ENCODE assay signal across 9 cellular contexts in genomic region chr9:69122086-69122390, GRCh38. TPM values are rescaled to one million over a fixed set of nuclear protein-coding genes. Genes with fewer than 3 reads are reported as not detected.
A peak's percentile ranks its signal among the peaks of the same experiment; 100 is the strongest.
DNase-seq lines count a peak whose midpoint lies in the region; ATAC-seq and TF ChIP-seq lines count a peak whose summit lies in the region.
"Had no signal": no experiment of that assay in that cellular context is flagged by ENCODE, and none has a peak within 500 bp of the region (broad histone marks: within the 10 kb centered on the region; RNA-seq: fewer than 3 reads in every experiment).

No MANE protein-coding gene starts in this region.

- H3K9ac ChIP-seq in neural progenitor cell: no peak overlapping the region

- peaks cover 10% of the 10 kb centered on the region for H3K27me3 Mint-ChIP-seq in neural progenitor cell (ENCODE audit: insufficient read depth, low read depth)

- peak; percentile 40 for DNase-seq in BE2C
- DNase-seq in GM19238 (ENCODE audit: insufficient read length, low spot score): peak; percentile 37
- peak; percentile 82 for DNase-seq in OCI-M1 (lab: John Stamatoyannopoulos, UW)
- DNase-seq in activated naive CD4-positive, alpha-beta T cell treated with anti-CD3 and anti-CD28 coated beads, Interleukin-2, amount 50 U/mL, for 16 hours: peak; percentile 52
- peak; percentile 89 for DNase-seq in globus pallidus (ENCODE audit: low spot score)
- peak; percentile 77 for DNase-seq in neural progenitor cell (ENCODE audit: low spot score)

- peak overlapping the region; percentile 92 for H3K4me3 Mint-ChIP-seq in neural progenitor cell

- no peaks in the 10 kb centered on the region for H3K9me3 Mint-ChIP-seq in neural progenitor cell

- no peaks in the 10 kb centered on the region for H3K4me1 ChIP-seq in BE2C
- H3K4me1 ChIP-seq in neural progenitor cell: peaks cover 19% of the 10 kb centered on the region
- no peaks in the 10 kb centered on the region for H3K4me1 ChIP-seq in urinary bladder (ENCODE audit: insufficient read depth)

- H4K20me1 ChIP-seq in neural progenitor cell (ENCODE audit: low read depth): no peaks in the 10 kb centered on the region

- H3K4me1 Mint-ChIP-seq in neural progenitor cell: peaks cover 13% of the 10 kb centered on the region

- no peaks in the 10 kb centered on the region for H3K36me3 Mint-ChIP-seq in neural progenitor cell

- H3K27ac ChIP-seq in neural progenitor cell (no peak overlapping the region), urinary bladder (ENCODE audit: low read depth) (peak overlapping the region; percentile 91)

- peak; percentile 70 for ATAC-seq in HG03354 (IDR thresholded peaks at IDR 0.05; ENCODE audit: poor library complexity, severe bottlenecking, unreplicated experiment)
- ATAC-seq: K562 had no signal

- peak overlapping the region; percentile 73 for H3K4me3 ChIP-seq in BE2C (ENCODE audit: low read depth, low read length)
- H3K4me3 ChIP-seq in neural progenitor cell: peak overlapping the region; percentile 63
- H3K4me3 ChIP-seq in urinary bladder (ENCODE audit: low read depth, low read length): peak overlapping the region; percentile 73
- H3K4me3 ChIP-seq: K562 had no signal

- no peaks in the 10 kb centered on the region for H3K79me2 ChIP-seq in neural progenitor cell (ENCODE audit: low read depth)

- H3K36me3 ChIP-seq in BE2C (no peaks in the 10 kb centered on the region), neural progenitor cell (no peaks in the 10 kb centered on the region), urinary bladder (ENCODE audit: insufficient read depth) (no peaks in the 10 kb centered on the region)

- no peaks in the 10 kb centered on the region for H3K9me3 ChIP-seq in BE2C
- H3K9me3 ChIP-seq in neural progenitor cell (ENCODE audit: low read depth): no peaks in the 10 kb centered on the region

- peaks cover 35% of the 10 kb centered on the region for H3F3A ChIP-seq in neural progenitor cell (ENCODE audit: low read depth)

- TF ChIP-seq CTCF in BE2C (IDR thresholded peaks at IDR 0.05; ENCODE audit: low read depth, low read length) (no peak), neural progenitor cell (IDR thresholded peaks at IDR 0.05) (no peak)

- peak overlapping the region; percentile 95 for H3K4me2 ChIP-seq in neural progenitor cell

- H3K27me3 ChIP-seq in BE2C (0 out of 2 replicates have a peak, but pooled peaks cover 5% of the 10 kb centered on the region), neural progenitor cell (peaks cover 18% of the 10 kb centered on the region)

- peak overlapping the region; percentile 82 for H2AFZ ChIP-seq in neural progenitor cell (replicated peaks)

- under 1% methylated on average over 17 of the region's 17 CpGs for WGBS in urinary bladder

- H3K27ac Mint-ChIP-seq in neural progenitor cell: peak overlapping the region; percentile 86

RNA-seq across cellular contexts. Expression of gene TJP2, which starts 52.0 kb away (rescaled TPM):
- 10.1 TPM for polyA plus RNA-seq in BE2C (2012; ENCODE audit: insufficient read depth, insufficient read length, low read depth)
- total RNA-seq in neural progenitor cell (ENCODE audit: low replicate concordance) (35.5 and 60.6 TPM in 2 replicates), urinary bladder (72.1 TPM)
- polyA plus RNA-seq in urinary bladder: 56.3 TPM

Comparison
In these comparisons a context has a peak if more than half of its experiments do, and no peak if none do; other contexts are left out.
1. DNase-seq: peak in every context shown above with its lines; median percentile 89 in globus pallidus; 82 in OCI-M1; 77 in neural progenitor cell; 52 in activated naive CD4-positive, alpha-beta T cell treated with anti-CD3 and anti-CD28 coated beads, Interleukin-2, amount 50 U/mL, for 16 hours; 40 in BE2C; 37 in GM19238.